ENCODE assay signal across 9 cellular contexts in genomic region chr17:40445769-40446468, GRCh38. TPM values are rescaled to one million over a fixed set of nuclear protein-coding genes. Genes with fewer than 3 reads are reported as not detected.
DNase-seq lines count a peak whose midpoint lies in the region; ATAC-seq and TF ChIP-seq lines count a peak whose summit lies in the region.
"Had no signal": no experiment of that assay in that cellular context is flagged by ENCODE, and none has a peak within 500 bp of the region (broad histone marks: within the 10 kb centered on the region; RNA-seq: fewer than 3 reads in every experiment).

No MANE protein-coding gene starts in this region.

- POLR2A ChIA-PET in CD4-positive, alpha-beta memory T cell (lab: Charles Lee; ENCODE audit: partially characterized antibody) = interaction anchor here (0.6 to 2.7 kb wide), 6 partner anchors 17 to 114 kb away, joined by 3 to 16 read pairs (median 4); partner anchors contain the start of gene TOP2A
- POLR2A ChIA-PET in PC-9 (lab: Charles Lee; ENCODE audit: unreplicated experiment) = interaction anchor here (0.7 kb wide), 1 partner anchor 66 kb away, joined by 3 read pairs; no protein-coding TSS in a partner anchor

- peak overlapping the region; percentile 1 to 37 for H3K4me3 ChIP-seq in CD4-positive, alpha-beta memory T cell (ENCODE audit: low read length in 2 of 2)
- H3K4me3 ChIP-seq in PC-9 = peak overlapping the region; percentile 73; the same call in 1 of the 2 replicates
- H3K4me3 ChIP-seq in esophagus muscularis mucosa = peak overlapping the region; percentile 66 to 88 (median 81)

- H3K27ac Mint-ChIP-seq in CD4-positive, alpha-beta memory T cell = peak overlapping the region in 6 of 7 donors; percentile 15 to 97 (median 92)
- peak overlapping the region; percentile 87 for H3K27ac Mint-ChIP-seq in osteocyte (ENCODE audit: unreplicated experiment)
- peak overlapping the region in 1 of 7 donors; percentile 38 for H3K27ac Mint-ChIP-seq in CD14-positive monocyte

- peak overlapping the region in 6 of 8 donors; percentile 36 to 97 (median 84) for H3K4me3 Mint-ChIP-seq in CD4-positive, alpha-beta memory T cell
- H3K4me3 Mint-ChIP-seq in osteocyte (ENCODE audit: unreplicated experiment) = peak overlapping the region; percentile 96
- peak overlapping the region in 1 of 2 donors; percentile 85 for H3K4me3 Mint-ChIP-seq in CD14-positive monocyte

- peaks cover 25 to 54% (median 36%) of the 10 kb centered on the region in 4 donors for H3K4me1 Mint-ChIP-seq in CD4-positive, alpha-beta memory T cell
- H3K4me1 Mint-ChIP-seq in osteocyte (ENCODE audit: unreplicated experiment) = peaks cover 59% of the 10 kb centered on the region
- H3K4me1 Mint-ChIP-seq in CD14-positive monocyte = peaks cover 39% of the 10 kb centered on the region

- no peak overlapping the region for H2AFZ ChIP-seq in PC-9

- H3K9me3 ChIP-seq in CD4-positive, alpha-beta memory T cell (ENCODE audit: control insufficient read depth in 1 of 2, low read length in 2 of 2) = no peaks in the 10 kb centered on the region
- H3K9me3 ChIP-seq in PC-9 (ENCODE audit: insufficient read depth, low read depth) (no peaks in the 10 kb centered on the region), esophagus muscularis mucosa (no peaks in the 10 kb centered on the region)

- peaks cover 54% of the 10 kb centered on the region for H3K4me1 ChIP-seq in CD4-positive, alpha-beta memory T cell (ENCODE audit: insufficient read depth, low read length)
- H3K4me1 ChIP-seq in PC-9 (replicated peaks; ENCODE audit: insufficient read depth) = peaks cover 27% of the 10 kb centered on the region
- peaks cover 66 to 88% (median 83%) of the 10 kb centered on the region in 4 donors for H3K4me1 ChIP-seq in esophagus muscularis mucosa

- peaks cover 0 to 6% of the 10 kb centered on the region in 2 donors for H3K36me3 Mint-ChIP-seq in CD4-positive, alpha-beta memory T cell
- H3K36me3 Mint-ChIP-seq in osteocyte (ENCODE audit: unreplicated experiment) (peaks cover 33% of the 10 kb centered on the region), CD14-positive monocyte (peaks cover 0 to 2% of the 10 kb centered on the region in 2 donors)

- peaks cover 21% of the 10 kb centered on the region for H3F3A ChIP-seq in PC-9 (ENCODE audit: insufficient read depth, low read depth)

- no TSS peak for BruUV-seq in PC-9 (replicated peaks; lab: Mats Ljungman, UMichigan)

- H3K36me3 ChIP-seq in CD4-positive, alpha-beta memory T cell (ENCODE audit: insufficient read depth, low read length) = no peaks in the 10 kb centered on the region
- no peaks in the 10 kb centered on the region for H3K36me3 ChIP-seq in PC-9 (ENCODE audit: low read depth)
- peaks cover 0 to 3% (median 0%) of the 10 kb centered on the region in 4 donors for H3K36me3 ChIP-seq in esophagus muscularis mucosa

- H3K79me2 ChIP-seq in PC-9 (ENCODE audit: low read depth) = no peaks in the 10 kb centered on the region; the same call in none of the 2 replicates

- no peak overlapping the region for H3K27ac ChIP-seq in CD4-positive, alpha-beta memory T cell (ENCODE audit: low read depth, low read length)
- H3K27ac ChIP-seq in PC-9 (no peak overlapping the region), esophagus muscularis mucosa (replicated peaks in 1 of 4) (peak overlapping the region; percentile 88 to 98 (median 93))

- intact Hi-C loops in CD4-positive, alpha-beta memory T cell (cut with micrococcal nuclease) = no loop called here
- intact Hi-C loops in PC-9 (cut with micrococcal nuclease; ENCODE audit: unreplicated experiment) (no loop called here), esophagus muscularis mucosa (cut with DNase I) (no loop called here), CD14-positive monocyte (cut with micrococcal nuclease) (no loop called here)

- H3K4me2 ChIP-seq in PC-9 = peak overlapping the region; percentile 89

- TF ChIP-seq POLR2A in esophagus muscularis mucosa (IDR thresholded peaks at IDR 0.05; ENCODE audit: low read depth) = no peak

- H3K27me3 ChIP-seq in CD4-positive, alpha-beta memory T cell (ENCODE audit: insufficient read depth, low read length) = no peaks in the 10 kb centered on the region
- no peaks in the 10 kb centered on the region for H3K27me3 ChIP-seq in PC-9 (ENCODE audit: insufficient read depth, low read depth)
- no peaks in the 10 kb centered on the region for H3K27me3 ChIP-seq in esophagus muscularis mucosa

- CTCF ChIA-PET in CD4-positive, alpha-beta memory T cell (lab: Charles Lee; ENCODE audit: partially characterized antibody) = interaction anchor here (0.6 to 16.7 kb wide), 8 partner anchors 10 to 115 kb away, joined by 4 to 192 read pairs (median 13); partner anchors contain the start of gene TOP2A
- CTCF ChIA-PET in PC-9 (lab: Charles Lee) = interaction anchor here (0.7 to 0.8 kb wide), 4 partner anchors 31 to 85 kb away, joined by 3 to 11 read pairs (median 9); no protein-coding TSS in a partner anchor

- no peak for TF ChIP-seq EP300 in esophagus muscularis mucosa (IDR thresholded peaks at IDR 0.05)

- ATAC-seq in HG02798 (IDR thresholded peaks at IDR 0.05; ENCODE audit: poor library complexity, unreplicated experiment) = no peak

- H3K9me2 ChIP-seq in PC-9 (ENCODE audit: insufficient read depth) = no peaks in the 10 kb centered on the region

- H3K9me3 Mint-ChIP-seq in CD4-positive, alpha-beta memory T cell = peaks cover 0 to 6% (median 0%) of the 10 kb centered on the region in 8 donors
- H3K9me3 Mint-ChIP-seq in osteocyte (ENCODE audit: unreplicated experiment) = no peaks in the 10 kb centered on the region
- no peaks in the 10 kb centered on the region for H3K9me3 Mint-ChIP-seq in CD14-positive monocyte

- no peak for DNase-seq in CD4-positive, alpha-beta memory T cell
- DNase-seq in PC-9 (no peak), esophagus muscularis mucosa (ENCODE audit: extremely low spot score) (no peak), osteocyte (ENCODE audit: extremely low spot score, unreplicated experiment) (no peak), H4 (ENCODE audit: low spot score) (no peak), CD14-positive monocyte (ENCODE audit: low spot score) (no peak)
- DNase-seq in stimulated activated CD4-positive, alpha-beta T cell treated with anti-CD3 and anti-CD28 coated beads, Interleukin-2, amount 100 ng/mL, for 24 hours = no peak
- DNase-seq: NCI-H1930 had no signal

- H3K27me3 Mint-ChIP-seq in CD4-positive, alpha-beta memory T cell = peaks cover 2 to 6% of the 10 kb centered on the region in 2 donors
- no peaks in the 10 kb centered on the region for H3K27me3 Mint-ChIP-seq in osteocyte (ENCODE audit: unreplicated experiment)
- peaks cover 31 to 61% (median 36%) of the 10 kb centered on the region in 3 donors for H3K27me3 Mint-ChIP-seq in CD14-positive monocyte (ENCODE audit: low read depth in 3 of 3)

- no peaks in the 10 kb centered on the region for H4K20me1 ChIP-seq in PC-9 (ENCODE audit: insufficient read depth)

- 27% methylated on average over 10 of the region's 10 CpGs for WGBS in esophagus muscularis mucosa

- TF ChIP-seq CTCF in PC-9 (conservative IDR thresholded peaks at IDR 0.05) = peak; percentile 29; the same call in 1 of the 2 replicates
- peak in 2 of 3 experiments; percentile 6 to 30 for TF ChIP-seq CTCF in esophagus muscularis mucosa (IDR thresholded peaks at IDR 0.05)
- TF ChIP-seq CTCF in osteocyte (IDR thresholded peaks at IDR 0.05) = no peak
- TF ChIP-seq CTCF in CD14-positive monocyte (IDR thresholded peaks at IDR 0.05) = no peak

RNA-seq across cellular contexts. Expression of gene IGFBP4, which starts 2.7 kb away (rescaled TPM):
- total RNA-seq in CD4-positive, alpha-beta memory T cell = 1 to 10 TPM; 5.3 to 5.8 TPM
- 1 to 10 TPM; 3.3 to 6.1 TPM for polyA plus RNA-seq in CD4-positive, alpha-beta memory T cell
- total RNA-seq in PC-9 (2021) = 138 and 211 TPM in 2 replicates
- total RNA-seq in esophagus muscularis mucosa = 100 to 1,000 TPM; 258 to 444 (median 268) TPM
- total RNA-seq in osteocyte = 2,074 and 2,132 TPM in 2 replicates
- total RNA-seq in H4 (2014; rRNA removed; shearing (Covaris generic)) = 6.2 and 7.2 TPM in 2 replicates
- polyA plus RNA-seq in CD14-positive monocyte = under 1 TPM in 1 of 2 donors, not detected in 1; 0.15 TPM

RNA-seq across cellular contexts. Expression of gene TOP2A, which starts 28.2 kb away (rescaled TPM):
- 1 to 10 TPM in 1 of 2 experiments, under 1 TPM in 1; 0.47 to 1.1 TPM for total RNA-seq in CD4-positive, alpha-beta memory T cell
- polyA plus RNA-seq in CD4-positive, alpha-beta memory T cell = under 1 TPM; 0.10 to 0.14 TPM
- total RNA-seq in PC-9 (2021) (156 and 235 TPM in 2 replicates), esophagus muscularis mucosa (1 to 10 TPM in 1 of 4 donors, under 1 TPM in 3; under 0.01 to 1.4 (median 0.30) TPM), osteocyte (41.9 and 43.3 TPM in 2 replicates)
- total RNA-seq in H4 (2014; rRNA removed; shearing (Covaris generic)) = 194 and 219 TPM in 2 replicates
- under 1 TPM; 0.28 to 0.94 TPM for polyA plus RNA-seq in CD14-positive monocyte

RNA-seq across cellular contexts. Expression of gene TNS4, which starts 55.5 kb away (rescaled TPM):
- total RNA-seq in CD4-positive, alpha-beta memory T cell = 1 to 10 TPM in 1 of 2 experiments, under 1 TPM in 1; 0.25 to 1.8 TPM
- under 1 TPM; 0.18 to 0.33 TPM for polyA plus RNA-seq in CD4-positive, alpha-beta memory T cell
- total RNA-seq in PC-9 (2021) (17.4 and 23.5 TPM in 2 replicates), esophagus muscularis mucosa (not detected), osteocyte (0.21 and 0.73 TPM in 2 replicates)
- total RNA-seq in H4 (2014; rRNA removed; shearing (Covaris generic)) = not detected in 2 replicates
- not detected for polyA plus RNA-seq in CD14-positive monocyte

Comparison
In these comparisons a context has a peak if more than half of its experiments do, and no peak if none do; other contexts are left out.
1. H3K27ac ChIP-seq: peak in esophagus muscularis mucosa (4 of 4); none in CD4-positive, alpha-beta memory T cell (single experiment) and PC-9 (single experiment).
2. H3K4me3 ChIP-seq: peak in every context shown above with its lines; median percentile 81 in esophagus muscularis mucosa; 73 in PC-9; 19 in CD4-positive, alpha-beta memory T cell.
3. CTCF ChIP-seq: peak in PC-9 (single experiment) and esophagus muscularis mucosa (2 of 3); none in osteocyte (single experiment) and CD14-positive monocyte (single experiment).
4. RNA of gene IGFBP4, which starts 2.7 kb away (total RNA-seq): 2,074 to 2,132 TPM in osteocyte, 258 to 444 TPM in esophagus muscularis mucosa and 138 to 211 TPM in PC-9; 6.2 to 7.2 TPM in H4 and 5.3 to 5.8 TPM in CD4-positive, alpha-beta memory T cell; every median in the first group is over 10 times any median in the second.
5. RNA of gene TOP2A, which starts 28.2 kb away (total RNA-seq): 156 to 235 TPM in PC-9, 194 to 219 TPM in H4 and 41.9 to 43.3 TPM in osteocyte; 0.47 to 1.1 TPM in CD4-positive, alpha-beta memory T cell and under 0.01 to 1.4 TPM in esophagus muscularis mucosa; every median in the first group is over 10 times any median in the second.